Comparison of ENCODE assay signal across 8 cellular contexts in genomic region chr13:26050568-26051230, GRCh38. TPM values are rescaled to one million over a fixed set of nuclear protein-coding genes. Genes with fewer than 3 reads are reported as not detected.
DNase-seq lines count a peak whose midpoint lies in the region; ATAC-seq and TF ChIP-seq lines count a peak whose summit lies in the region.

No MANE protein-coding gene starts in this region.

- peak overlapping the region; percentile 99 for H3K4me3 ChIP-seq in neural progenitor cell

- peaks cover 18% of the 10 kb centered on the region for H3K4me1 Mint-ChIP-seq in neural progenitor cell
- H3K4me1 Mint-ChIP-seq in stimulated activated memory B cell treated with anti-CD40 and anti-IgM and Interleukin-4, amounts not matched to agents 10 μg/mL and 1 μg/mL and 100 μg/mL, for 72 hours, result no peaks in the 10 kb centered on the region

- peaks cover 26% of the 10 kb centered on the region for H3K36me3 ChIP-seq in neural progenitor cell

- peaks cover 17% of the 10 kb centered on the region for H3K27me3 Mint-ChIP-seq in neural progenitor cell (ENCODE audit: insufficient read depth, low read depth)
- H3K27me3 Mint-ChIP-seq in stimulated activated memory B cell treated with anti-CD40 and anti-IgM and Interleukin-4, amounts not matched to agents 10 μg/mL and 1 μg/mL and 100 μg/mL, for 72 hours, result peaks cover 49% of the 10 kb centered on the region

- H2AFZ ChIP-seq in neural progenitor cell (replicated peaks), result no peak overlapping the region

- TF ChIP-seq CTCF in neural progenitor cell (IDR thresholded peaks at IDR 0.05), result peak; percentile 14

- peak overlapping the region; percentile 85 for H3K9ac ChIP-seq in neural progenitor cell

- H3K79me2 ChIP-seq in neural progenitor cell (ENCODE audit: low read depth), result peaks cover 72% of the 10 kb centered on the region

- ATAC-seq in GM21786 (IDR thresholded peaks at IDR 0.05; ENCODE audit: unreplicated experiment) (no peak), HG03442 (IDR thresholded peaks at IDR 0.05; ENCODE audit: unreplicated experiment) (no peak)
- no peak for ATAC-seq in stimulated activated memory B cell treated with anti-CD40 and anti-IgM and Interleukin-4, amounts not matched to agents 10 μg/mL and 1 μg/mL and 100 μg/mL, for 72 hours

- H4K20me1 ChIP-seq in neural progenitor cell (ENCODE audit: low read depth), result peaks cover 61% of the 10 kb centered on the region

- H3K4me3 Mint-ChIP-seq in neural progenitor cell, result peak overlapping the region; percentile 78
- H3K4me3 Mint-ChIP-seq in stimulated activated memory B cell treated with anti-CD40 and anti-IgM and Interleukin-4, amounts not matched to agents 10 μg/mL and 1 μg/mL and 100 μg/mL, for 72 hours, result no peak overlapping the region

- H3K9me3 ChIP-seq in neural progenitor cell (ENCODE audit: low read depth), result no peaks in the 10 kb centered on the region

- DNase-seq in DMS53 treated with DMSO at 0.1 percent for 48 hours (lab: John Stamatoyannopoulos, UW; ENCODE audit: unreplicated experiment) (peak; percentile 54), NCI-H524 (lab: John Stamatoyannopoulos, UW) (peak; percentile 90 to 96), ecto neural progenitor cell (ENCODE audit: low spot score) (peak; percentile 78), neural progenitor cell (ENCODE audit: low spot score) (peak; percentile 77), mesenteric fat pad (ENCODE audit: low spot score) (no peak)

- H3K27ac Mint-ChIP-seq in neural progenitor cell, result no peak overlapping the region
- no peak overlapping the region for H3K27ac Mint-ChIP-seq in stimulated activated memory B cell treated with anti-CD40 and anti-IgM and Interleukin-4, amounts not matched to agents 10 μg/mL and 1 μg/mL and 100 μg/mL, for 72 hours

- H3K36me3 Mint-ChIP-seq in neural progenitor cell, result no peaks in the 10 kb centered on the region
- H3K36me3 Mint-ChIP-seq in stimulated activated memory B cell treated with anti-CD40 and anti-IgM and Interleukin-4, amounts not matched to agents 10 μg/mL and 1 μg/mL and 100 μg/mL, for 72 hours, result no peaks in the 10 kb centered on the region

- H3K4me2 ChIP-seq in neural progenitor cell, result peak overlapping the region; percentile 97

- peaks cover 4% of the 10 kb centered on the region for H3K27me3 ChIP-seq in neural progenitor cell

- H3K27ac ChIP-seq in neural progenitor cell, result peak overlapping the region; percentile 32

- H3K9me3 Mint-ChIP-seq in neural progenitor cell, result no peaks in the 10 kb centered on the region
- H3K9me3 Mint-ChIP-seq in stimulated activated memory B cell treated with anti-CD40 and anti-IgM and Interleukin-4, amounts not matched to agents 10 μg/mL and 1 μg/mL and 100 μg/mL, for 72 hours, result no peaks in the 10 kb centered on the region

- peaks cover 25% of the 10 kb centered on the region for H3K4me1 ChIP-seq in neural progenitor cell

- peaks cover 54% of the 10 kb centered on the region for H3F3A ChIP-seq in neural progenitor cell (ENCODE audit: low read depth)

RNA-seq across cellular contexts. Expression of gene SHISA2, which starts 1.1 kb away (rescaled TPM):
- total RNA-seq in neural progenitor cell (ENCODE audit: low replicate concordance), result 367 and 386 TPM in 2 replicates
- total RNA-seq in mesenteric fat pad, result 1.1 TPM

Comparison
In these comparisons a context has a peak if more than half of its experiments do, and no peak if none do; other contexts are left out.
1. RNA of gene SHISA2, which starts 1.1 kb away (total RNA-seq): 367 to 386 TPM in neural progenitor cell; 1.1 TPM in mesenteric fat pad (single experiment); every median in the first group is over 100 times any median in the second.